Comparison of ENCODE assay signal across 17 cellular contexts in genomic region chr9:78666818-78667429, GRCh38.
DNase-seq lines count a peak whose midpoint lies in the region; ATAC-seq, FAIRE-seq and TF ChIP-seq lines count a peak whose summit lies in the region.
"Had no signal": no experiment of that assay in that cellular context is flagged by ENCODE, and none has a peak within 500 bp of the region (broad histone marks: within the 10 kb centered on the region; RNA-seq: fewer than 3 reads in every experiment).

No MANE protein-coding gene starts in this region.

- no peaks in the 10 kb centered on the region for H3K79me1 ChIP-seq in mesendoderm (ENCODE audit: low read length)

- no peak overlapping the region for H2BK120ac ChIP-seq in mesendoderm (ENCODE audit: low read depth, low read length)

- H3K27ac ChIP-seq in mesendoderm (ENCODE audit: low read depth, low read length), result no peak overlapping the region
- no peak overlapping the region for H3K27ac ChIP-seq in SJCRH30

- WGBS in mesendoderm (ENCODE audit: extremely low coverage, insufficient coverage, low lambda C conversion rate), result no CpG with 5 or more reads among the region's 4 CpGs

- no peak overlapping the region for H3K23ac ChIP-seq in mesendoderm (ENCODE audit: low read length)

- no peaks in the 10 kb centered on the region for H3K9me3 ChIP-seq in SJCRH30 (replicated peaks)

- peaks cover 1% of the 10 kb centered on the region for H3K27me3 ChIP-seq in bronchial epithelial cell (ENCODE audit: control insufficient read depth, insufficient read depth, low read length)
- no peaks in the 10 kb centered on the region for H3K27me3 ChIP-seq in mesendoderm (ENCODE audit: insufficient read depth, low read length, poor library complexity)
- H3K27me3 ChIP-seq in SJCRH30, result no peaks in the 10 kb centered on the region

- H3K4me2 ChIP-seq in mesendoderm (ENCODE audit: low read length), result no peak overlapping the region

- no peak overlapping the region for H2BK5ac ChIP-seq in mesendoderm (ENCODE audit: low read length)

- peaks cover 63% of the 10 kb centered on the region for H3K4me1 Mint-ChIP-seq in HFFc6 (ENCODE audit: low read depth)

- H3K4me3 ChIP-seq in bronchial epithelial cell (ENCODE audit: low read depth, low read length) (no peak overlapping the region), mesendoderm (ENCODE audit: low read length) (no peak overlapping the region), SJCRH30 (no peak overlapping the region)

- no peak overlapping the region for H4K8ac ChIP-seq in mesendoderm (ENCODE audit: low read depth, low read length)

- H3K56ac ChIP-seq in mesendoderm (ENCODE audit: low read length), result no peak overlapping the region

- peaks cover 2% of the 10 kb centered on the region for H3K4me1 ChIP-seq in mesendoderm (ENCODE audit: control insufficient read depth, low read depth, low read length)
- H3K4me1 ChIP-seq in SJCRH30, result no peaks in the 10 kb centered on the region

- no peak overlapping the region for H3K9ac ChIP-seq in mesendoderm (ENCODE audit: low read length)

- no peak overlapping the region for H3K4me3 Mint-ChIP-seq in HFFc6
- H3K4me3 Mint-ChIP-seq: CD8-positive, alpha-beta T cell had no signal

- no peak for FAIRE-seq in bronchial epithelial cell (lab: Jason Lieb, UNC)
- FAIRE-seq: GM19239, RCC 7860 had no signal

- no peak overlapping the region for H4K5ac ChIP-seq in mesendoderm (ENCODE audit: low read length)

- no peaks in the 10 kb centered on the region; the same call in 1 of the 2 replicates for H3K27me3 Mint-ChIP-seq in HFFc6 (ENCODE audit: insufficient read depth)

- peaks cover 9% of the 10 kb centered on the region; the same call in 1 of the 2 replicates for H3K36me3 Mint-ChIP-seq in HFFc6 (ENCODE audit: low read depth)
- H3K36me3 Mint-ChIP-seq: CD8-positive, alpha-beta T cell had no signal

- H2BK15ac ChIP-seq in mesendoderm (replicated peaks; ENCODE audit: low read depth), result peak overlapping the region; percentile 4

- no peaks in the 10 kb centered on the region for H3K9me3 Mint-ChIP-seq in HFFc6
- H3K9me3 Mint-ChIP-seq: CD8-positive, alpha-beta T cell had no signal

- H3K18ac ChIP-seq in mesendoderm (ENCODE audit: low read length), result no peak overlapping the region

- H3K79me2 ChIP-seq in mesendoderm (ENCODE audit: control insufficient read depth, insufficient read depth, low read length), result no peaks in the 10 kb centered on the region

- peak; percentile 52 for DNase-seq in EH (ENCODE audit: low read depth)
- DNase-seq in HFFc6, result peak; percentile 14
- peak; percentile 24 for DNase-seq in bronchial epithelial cell (ENCODE audit: low read depth)
- no peak for DNase-seq in mesendoderm
- DNase-seq in T1000 (lab: John Stamatoyannopoulos, UW), result no peak
- DNase-seq in SJCRH30, result no peak
- no peak for DNase-seq in middle frontal gyrus (ENCODE audit: extremely low spot score, low spot score)
- DNase-seq: ACHN; CD8-positive, alpha-beta T cell; NCI-H1417; NCI-H2029; NCI-H510A; SIG-M5; SW 1271 had no signal

- H2AK5ac ChIP-seq in mesendoderm (ENCODE audit: low read length), result no peak overlapping the region

- H3K36me3 ChIP-seq in bronchial epithelial cell (ENCODE audit: control insufficient read depth, insufficient read depth, low read length) (no peaks in the 10 kb centered on the region), mesendoderm (ENCODE audit: control insufficient read depth, insufficient read depth, low read length) (no peaks in the 10 kb centered on the region), SJCRH30 (no peaks in the 10 kb centered on the region)

- no peak for ATAC-seq in GM21381 (IDR thresholded peaks at IDR 0.05; ENCODE audit: unreplicated experiment)
- ATAC-seq: CD8-positive, alpha-beta T cell had no signal

- peak overlapping the region; percentile 24 for H3K27ac Mint-ChIP-seq in HFFc6
- H3K27ac Mint-ChIP-seq: CD8-positive, alpha-beta T cell had no signal

- TF ChIP-seq CTCF in HFFc6 (IDR thresholded peaks at IDR 0.05) (no peak), bronchial epithelial cell (IDR thresholded peaks at IDR 0.05; ENCODE audit: insufficient read depth, low read length, severe bottlenecking) (no peak)

- H3K4ac ChIP-seq in mesendoderm (ENCODE audit: low read depth, low read length), result no peak overlapping the region

Comparison
In these comparisons a context has a peak if more than half of its experiments do, and no peak if none do; other contexts are left out.
1. DNase-seq: peak in EH (single experiment), HFFc6 (single experiment) and bronchial epithelial cell (single experiment); none in mesendoderm (single experiment), T1000 (single experiment), SJCRH30 (0 of 2) and middle frontal gyrus (single experiment).